Comparison of ENCODE assay signal across 8 cellular contexts in genomic region chr17:68456529-68457167, GRCh38. TPM values are rescaled to one million over a fixed set of nuclear protein-coding genes. Genes with fewer than 3 reads are reported as not detected.
DNase-seq lines count a peak whose midpoint lies in the region; FAIRE-seq and TF ChIP-seq lines count a peak whose summit lies in the region.

No MANE protein-coding gene starts in this region.

- POLR2A ChIA-PET in A673 (lab: Charles Lee; ENCODE audit: low non-redundant PET): interaction anchor here (0.6 kb wide), 1 partner anchor 1507 kb away, joined by 4 read pairs; no protein-coding TSS in a partner anchor

- BruUV-seq in A673 (replicated peaks; lab: Mats Ljungman, UMichigan): no TSS peak

- 1% methylated on average over 12 of the region's 18 CpGs for WGBS in smooth muscle cell (ENCODE audit: low lambda C conversion rate)

- CTCF ChIA-PET in A673 (lab: Charles Lee): interaction anchor here (1.1 kb wide), 1 partner anchor 20 kb away, joined by 3 read pairs; no protein-coding TSS in a partner anchor

- peaks cover 47% of the 10 kb centered on the region for H4K20me1 ChIP-seq in smooth muscle cell (ENCODE audit: low read depth)

- H3K4me1 ChIP-seq in A673 (ENCODE audit: insufficient read depth, low read length, poor library complexity, severe bottlenecking): peaks cover 13% of the 10 kb centered on the region
- no peaks in the 10 kb centered on the region for H3K4me1 ChIP-seq in smooth muscle cell (ENCODE audit: low read depth)

- TF ChIP-seq CTCF in A673 (conservative IDR thresholded peaks at IDR 0.05; ENCODE audit: low read depth, low read length) (no peak), GM12864 (IDR thresholded peaks at IDR 0.05; ENCODE audit: low read depth, low read length, missing control alignments) (no peak), kidney epithelial cell (IDR thresholded peaks at IDR 0.05; ENCODE audit: insufficient read depth, low read length, poor library complexity, severe bottlenecking) (no peak), smooth muscle cell (IDR thresholded peaks at IDR 0.05; ENCODE audit: borderline replicate concordance, insufficient read depth, poor library complexity, severe bottlenecking) (no peak), D721Med (IDR thresholded peaks at IDR 0.05; ENCODE audit: insufficient read depth, missing control alignments) (no peak)

- peak overlapping the region; percentile 79 for H3K4me2 ChIP-seq in smooth muscle cell

- H2AFZ ChIP-seq in smooth muscle cell (ENCODE audit: low read depth): peak overlapping the region; percentile 20

- H3K27ac ChIP-seq in A673 (ENCODE audit: low read depth, low read length, poor library complexity, severe bottlenecking): no peak overlapping the region
- peak overlapping the region; percentile 83 for H3K27ac ChIP-seq in cingulate gyrus (ENCODE audit: low read depth, low read length)
- peak overlapping the region; percentile 94 for H3K27ac ChIP-seq in smooth muscle cell (ENCODE audit: low read depth)

- H3K27me3 ChIP-seq in A673 (replicated peaks; ENCODE audit: insufficient read depth, low read depth, low read length, poor library complexity) (peaks cover 20% of the 10 kb centered on the region), kidney epithelial cell (ENCODE audit: control insufficient read depth, insufficient read depth, low read length) (no peaks in the 10 kb centered on the region), smooth muscle cell (ENCODE audit: low read depth) (no peaks in the 10 kb centered on the region)

- FAIRE-seq in D721Med (lab: Jason Lieb, UNC): no peak

- H3K36me3 ChIP-seq in A673 (ENCODE audit: insufficient read depth, low read length, poor library complexity, severe bottlenecking) (no peaks in the 10 kb centered on the region), kidney epithelial cell (ENCODE audit: control insufficient read depth, insufficient read depth, low read length) (no peaks in the 10 kb centered on the region), smooth muscle cell (ENCODE audit: low read depth) (no peaks in the 10 kb centered on the region)

- H3F3A ChIP-seq in smooth muscle cell (ENCODE audit: low read depth): peaks cover 19% of the 10 kb centered on the region

- peak overlapping the region; percentile 96 for H3K9ac ChIP-seq in smooth muscle cell (ENCODE audit: low read depth)

- no peak for DNase-seq in A673 (ENCODE audit: low spot score)
- no peak for DNase-seq in GM12864 (ENCODE audit: low read depth)
- peak; percentile 94 for DNase-seq in RKO (ENCODE audit: low spot score)
- DNase-seq in kidney epithelial cell (ENCODE audit: low read depth): peak; percentile 67
- peak; percentile 59 for DNase-seq in smooth muscle cell (lab: John Stamatoyannopoulos, UW; ENCODE audit: unreplicated experiment)
- DNase-seq in D721Med (ENCODE audit: insufficient read length, low spot score): no peak
- no peak for DNase-seq in NAMALWA (ENCODE audit: low spot score)

- H3K79me2 ChIP-seq in smooth muscle cell (ENCODE audit: low read depth): peaks cover 41% of the 10 kb centered on the region

- intact Hi-C loops in A673 (cut with micrococcal nuclease; ENCODE audit: unreplicated experiment): loop anchor here (10.0 kb wide), 1 partner anchor 62 kb away; no protein-coding TSS in a partner anchor

- H3K9me3 ChIP-seq in A673 (ENCODE audit: low read depth, low read length, poor library complexity, severe bottlenecking) (no peaks in the 10 kb centered on the region), smooth muscle cell (replicated peaks; ENCODE audit: low read depth) (no peaks in the 10 kb centered on the region)

- H3K4me3 ChIP-seq in A673 (ENCODE audit: low read depth, low read length, poor library complexity, severe bottlenecking) (peak overlapping the region; percentile 45), GM12864 (ENCODE audit: low read depth, low read length) (peak overlapping the region; percentile 75), kidney epithelial cell (ENCODE audit: low read depth, low read length) (peak overlapping the region; percentile 96), smooth muscle cell (peak overlapping the region; percentile 89)

RNA-seq across cellular contexts. Expression of gene WIPI1, which starts 0.6 kb away (rescaled TPM):
- 0.43 and 1.2 TPM in 2 replicates for total RNA-seq in A673 (2021)
- total RNA-seq in kidney epithelial cell: 49.9 and 90.6 TPM in 2 replicates
- total RNA-seq in smooth muscle cell: 177 and 196 TPM in 2 replicates
- 169 and 188 TPM in 2 replicates for polyA plus RNA-seq in smooth muscle cell

RNA-seq across cellular contexts. Expression of gene PRKAR1A, which starts 55.6 kb away (rescaled TPM):
- 168 and 183 TPM in 2 replicates for total RNA-seq in A673 (2021)
- 232 and 233 TPM in 2 replicates for total RNA-seq in kidney epithelial cell
- 340 and 393 TPM in 2 replicates for total RNA-seq in smooth muscle cell
- 274 and 302 TPM in 2 replicates for polyA plus RNA-seq in smooth muscle cell

Comparison
In these comparisons a context has a peak if more than half of its experiments do, and no peak if none do; other contexts are left out.
1. DNase-seq: peak in RKO (single experiment), kidney epithelial cell (single experiment) and smooth muscle cell (single experiment); none in A673 (single experiment), GM12864 (single experiment), D721Med (single experiment) and NAMALWA (single experiment).
2. H3K4me3 ChIP-seq: peak in every context shown above with its lines; median percentile 96 in kidney epithelial cell; 89 in smooth muscle cell; 75 in GM12864; 45 in A673.
3. RNA of gene WIPI1, which starts 0.6 kb away (total RNA-seq): 177 to 196 TPM in smooth muscle cell and 49.9 to 90.6 TPM in kidney epithelial cell; 0.43 to 1.2 TPM in A673; every median in the first group is over 10 times any median in the second.